In the genomic region with DNA sequence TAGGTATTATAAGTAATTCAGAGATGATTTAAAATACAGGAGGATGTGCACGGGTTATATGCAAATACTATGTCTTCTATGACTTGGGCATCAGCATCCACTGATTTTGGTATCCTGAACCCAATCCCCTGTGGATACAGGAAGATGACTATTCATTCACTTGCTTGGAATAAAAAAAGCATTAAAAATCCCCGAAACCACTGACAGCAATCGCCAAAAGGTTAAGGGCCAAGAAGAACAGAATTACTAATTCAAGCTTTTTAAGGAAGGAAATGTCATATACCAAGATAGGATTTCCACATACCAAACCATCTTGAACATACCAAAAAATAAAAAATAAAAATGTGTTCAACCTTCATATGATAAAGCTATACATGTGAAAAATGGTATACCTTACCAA, we compare ENCODE assay signal across 17 cellular contexts.
"Had no signal": no experiment of that assay in that cellular context is flagged by ENCODE, and none has a peak within 500 bp of the region (broad histone marks: within the 10 kb centered on the region; RNA-seq: fewer than 3 reads in every experiment).

No MANE protein-coding gene starts in this region.

- H3K27ac ChIP-seq: heart right ventricle, neutrophil, pancreas, stomach had no signal

- H3K27me3 Mint-ChIP-seq: dendritic cell treated with granulocyte-macrophage colony-stimulating factor and Interleukin-4, amounts not matched to agents 40 ng/mL and 50 ng/mL, for 4 days; naive thymus-derived CD8-positive, alpha-beta T cell; progenitor cell of endocrine pancreas; stimulated activated naive B cell treated with anti-CD40 and anti-IgM and Interleukin-4, amounts not matched to agents 10 μg/mL and 1 μg/mL and 100 μg/mL, for 72 hours had no signal

- DNase-seq: central memory CD4-positive, alpha-beta T cell; erythroblast; heart right ventricle; hypothalamus; kidney glomerular epithelial cell; mammary epithelial cell; naive thymus-derived CD8-positive, alpha-beta T cell; pancreas; right cardiac atrium; stimulated activated CD4-positive, alpha-beta T cell treated with anti-CD3 and anti-CD28 coated beads, Interleukin-2, amount 100 ng/mL, for 24 hours; stimulated activated CD4-positive, alpha-beta T cell treated with anti-CD3 and anti-CD28 coated beads, Interleukin-4, amount 100 ng/mL, for 4 hours; stimulated activated naive B cell treated with anti-CD40 and anti-IgM and Interleukin-4, amounts not matched to agents 10 μg/mL and 1 μg/mL and 100 μg/mL, for 72 hours; stomach; trophoblast cell had no signal

- ATAC-seq: heart right ventricle; naive thymus-derived CD8-positive, alpha-beta T cell; pancreas; right cardiac atrium; stimulated activated naive B cell treated with anti-CD40 and anti-IgM and Interleukin-4, amounts not matched to agents 10 μg/mL and 1 μg/mL and 100 μg/mL, for 72 hours had no signal

- H3K9me3 Mint-ChIP-seq: dendritic cell treated with granulocyte-macrophage colony-stimulating factor and Interleukin-4, amounts not matched to agents 40 ng/mL and 50 ng/mL, for 4 days; naive thymus-derived CD8-positive, alpha-beta T cell; stimulated activated naive B cell treated with anti-CD40 and anti-IgM and Interleukin-4, amounts not matched to agents 10 μg/mL and 1 μg/mL and 100 μg/mL, for 72 hours had no signal

- H3K9me3 ChIP-seq: heart right ventricle, neutrophil, pancreas, stomach had no signal

- H3K4me3 ChIP-seq: heart right ventricle, pancreas, stomach had no signal

- H3K36me3 ChIP-seq: heart right ventricle, neutrophil, pancreas, stomach had no signal

- H3K27ac Mint-ChIP-seq: dendritic cell treated with granulocyte-macrophage colony-stimulating factor and Interleukin-4, amounts not matched to agents 40 ng/mL and 50 ng/mL, for 4 days; progenitor cell of endocrine pancreas; stimulated activated naive B cell treated with anti-CD40 and anti-IgM and Interleukin-4, amounts not matched to agents 10 μg/mL and 1 μg/mL and 100 μg/mL, for 72 hours had no signal

- H3K4me3 Mint-ChIP-seq: dendritic cell treated with granulocyte-macrophage colony-stimulating factor and Interleukin-4, amounts not matched to agents 40 ng/mL and 50 ng/mL, for 4 days; stimulated activated naive B cell treated with anti-CD40 and anti-IgM and Interleukin-4, amounts not matched to agents 10 μg/mL and 1 μg/mL and 100 μg/mL, for 72 hours had no signal

- H3K27me3 ChIP-seq: heart right ventricle, neutrophil, pancreas, stomach had no signal
